In genomic region chr18:67001052-67001451, GRCh38 we compare ENCODE assay signal across 19 cellular contexts.
"Had no signal": no experiment of that assay in that cellular context is flagged by ENCODE, and none has a peak within 500 bp of the region (broad histone marks: within the 10 kb centered on the region; RNA-seq: fewer than 3 reads in every experiment).

No MANE protein-coding gene starts in this region.

- H3K4me3 ChIP-seq: colonic mucosa, gastroesophageal sphincter, left ventricle myocardium inferior, lower lobe of right lung, pancreas, sigmoid colon, skin epidermis had no signal

- H3K9me3 ChIP-seq: colonic mucosa, gastroesophageal sphincter, lower lobe of right lung, pancreas, sigmoid colon had no signal

- ATAC-seq: esophagus mucosa, gastroesophageal sphincter, left cardiac atrium, lower lobe of right lung, pancreas had no signal

- H3K4me1 ChIP-seq: colonic mucosa, gastroesophageal sphincter, left ventricle myocardium inferior, lower lobe of right lung, pancreas, sigmoid colon had no signal

- H3K27me3 ChIP-seq: colonic mucosa, gastroesophageal sphincter, pancreas, sigmoid colon had no signal

- H3K36me3 ChIP-seq: colonic mucosa, gastroesophageal sphincter, left ventricle myocardium inferior, lower lobe of right lung, pancreas, sigmoid colon had no signal

- DNase-seq: colonic mucosa; effector CD4-positive, alpha-beta T cell; foreskin fibroblast; glutamatergic neuron; immature natural killer cell; kidney; left cardiac atrium; left ventricle myocardium inferior; lower lobe of right lung; mesendoderm; naive B cell; occipital lobe; pancreas; sigmoid colon; stimulated activated naive CD4-positive, alpha-beta T cell treated with Interleukin-2 at 50 U/mL for 16 hours; trophoblast cell had no signal

- H3K27ac ChIP-seq: colonic mucosa, gastroesophageal sphincter, left ventricle myocardium inferior, lower lobe of right lung, pancreas, sigmoid colon, skin epidermis had no signal
